ENCODE assay signal across 8 cellular contexts in the genomic region with DNA sequence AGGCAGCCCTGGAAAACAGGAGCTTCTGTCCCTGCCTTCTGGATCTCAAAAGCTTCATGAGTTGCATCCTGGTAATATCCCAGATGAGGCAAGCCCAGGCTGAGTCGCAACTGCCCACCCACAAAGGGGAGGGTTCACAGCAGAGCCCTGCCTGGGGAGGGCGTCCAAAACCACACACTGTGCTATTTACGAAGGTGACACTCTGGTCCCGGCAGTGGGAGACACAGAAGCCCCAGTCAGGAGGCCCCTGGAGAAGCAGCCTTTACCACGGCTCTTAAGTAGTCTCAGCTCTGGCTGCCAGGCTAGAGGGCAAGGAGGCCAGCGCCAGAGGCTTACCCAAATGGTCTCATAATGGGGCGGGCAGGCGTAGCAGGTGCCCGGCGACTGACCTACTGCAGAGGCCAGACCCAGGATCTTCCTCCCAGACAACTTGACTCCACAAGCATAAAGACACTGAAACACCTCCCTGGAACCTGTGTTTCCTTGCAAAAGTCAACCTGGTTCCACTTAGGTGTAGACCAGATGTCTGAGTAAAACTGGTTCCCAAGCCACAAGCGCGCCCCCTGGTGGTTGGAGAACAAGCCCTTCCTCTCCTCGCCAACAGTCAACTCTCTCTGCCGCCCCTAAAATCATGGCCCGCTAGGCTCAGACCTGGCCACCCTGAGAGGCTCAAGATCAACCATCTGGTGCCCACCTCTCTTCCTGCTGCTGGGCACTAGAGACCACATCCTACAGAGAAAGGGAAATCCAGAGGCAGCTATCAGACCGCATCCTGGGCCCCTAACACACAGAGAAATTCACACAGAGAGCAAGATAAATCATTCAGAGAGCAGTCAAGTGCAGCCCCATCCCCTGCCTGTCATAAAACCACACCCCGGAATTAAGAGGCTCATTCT. TPM values are rescaled to one million over a fixed set of nuclear protein-coding genes. Genes with fewer than 3 reads are reported as not detected.
A peak's percentile ranks its signal among the peaks of the same experiment; 100 is the strongest.
DNase-seq lines count a peak whose midpoint lies in the region; ATAC-seq and TF ChIP-seq lines count a peak whose summit lies in the region.

No MANE protein-coding gene starts in this region.

- peak; percentile 77 to 84 (median 84) for TF ChIP-seq CTCF in esophagus muscularis mucosa (IDR thresholded peaks at IDR 0.05)
- TF ChIP-seq CTCF in natural killer cell (IDR thresholded peaks at IDR 0.05), result peak; percentile 88

- H3K36me3 Mint-ChIP-seq in natural killer cell, result no peaks in the 10 kb centered on the region
- H3K36me3 Mint-ChIP-seq in stimulated activated naive B cell treated with anti-CD40 and anti-IgM and Interleukin-4, amounts not matched to agents 10 μg/mL and 1 μg/mL and 100 μg/mL, for 72 hours, result no peaks in the 10 kb centered on the region

- 70% methylated on average over 10 of the region's 17 CpGs for WGBS in esophagus muscularis mucosa

- H3K27me3 Mint-ChIP-seq in natural killer cell (ENCODE audit: low read depth in 2 of 2), result peaks cover 9 to 12% of the 10 kb centered on the region in 2 donors
- H3K27me3 Mint-ChIP-seq in stimulated activated naive B cell treated with anti-CD40 and anti-IgM and Interleukin-4, amounts not matched to agents 10 μg/mL and 1 μg/mL and 100 μg/mL, for 72 hours, result peaks cover 0 to 8% of the 10 kb centered on the region in 2 donors

- no peak for TF ChIP-seq POLR2A in esophagus muscularis mucosa (IDR thresholded peaks at IDR 0.05; ENCODE audit: low read depth)

- peak; percentile 44 for DNase-seq in COR-L47 (lab: John Stamatoyannopoulos, UW)
- peak; percentile 88 for DNase-seq in H7
- peak; percentile 80 for DNase-seq in NCI-H69 (lab: John Stamatoyannopoulos, UW)
- DNase-seq in activated T-cell treated with anti-CD3 and anti-CD28 coated beads for 1 hour (ENCODE audit: low read depth), result peak; percentile 98
- DNase-seq in esophagus muscularis mucosa (ENCODE audit: extremely low spot score), result peak; percentile 95
- DNase-seq in natural killer cell, result peak; percentile 79
- peak; percentile 42 for DNase-seq in stimulated activated naive B cell treated with anti-CD40 and anti-IgM and Interleukin-4, amounts not matched to agents 10 μg/mL and 1 μg/mL and 100 μg/mL, for 72 hours

- peaks cover 11% of the 10 kb centered on the region for H3K36me3 ChIP-seq in H7 (replicated peaks; ENCODE audit: control insufficient read depth, insufficient read depth, low read length)
- H3K36me3 ChIP-seq in esophagus muscularis mucosa, result peaks cover 0 to 11% (median 0%) of the 10 kb centered on the region in 4 donors

- no peaks in the 10 kb centered on the region for H3K9me3 ChIP-seq in esophagus muscularis mucosa

- no peak overlapping the region for H3K4me3 Mint-ChIP-seq in natural killer cell
- H3K4me3 Mint-ChIP-seq in stimulated activated naive B cell treated with anti-CD40 and anti-IgM and Interleukin-4, amounts not matched to agents 10 μg/mL and 1 μg/mL and 100 μg/mL, for 72 hours, result no peak overlapping the region

- H3K9me3 Mint-ChIP-seq in natural killer cell, result no peaks in the 10 kb centered on the region
- H3K9me3 Mint-ChIP-seq in stimulated activated naive B cell treated with anti-CD40 and anti-IgM and Interleukin-4, amounts not matched to agents 10 μg/mL and 1 μg/mL and 100 μg/mL, for 72 hours, result no peaks in the 10 kb centered on the region

- intact Hi-C loops in esophagus muscularis mucosa (cut with DNase I) (loop anchor here (2.0 to 5.0 kb wide), 5 partner anchors 93 to 611 kb away; no protein-coding TSS in a partner anchor), natural killer cell (cut with micrococcal nuclease) (loop anchor here (1.0 kb wide), 2 partner anchors 262 to 325 kb away; no protein-coding TSS in a partner anchor)

- ATAC-seq in natural killer cell (peak; percentile 49 to 62 (median 62)), HG03521 (IDR thresholded peaks at IDR 0.05; ENCODE audit: unreplicated experiment) (no peak)
- ATAC-seq in stimulated activated naive B cell treated with anti-CD40 and anti-IgM and Interleukin-4, amounts not matched to agents 10 μg/mL and 1 μg/mL and 100 μg/mL, for 72 hours (replicated peaks), result peak; percentile 65

- no peak overlapping the region for H3K27ac Mint-ChIP-seq in natural killer cell
- H3K27ac Mint-ChIP-seq in stimulated activated naive B cell treated with anti-CD40 and anti-IgM and Interleukin-4, amounts not matched to agents 10 μg/mL and 1 μg/mL and 100 μg/mL, for 72 hours, result no peak overlapping the region

- H3K4me3 ChIP-seq in H7 (ENCODE audit: insufficient read depth, low read depth, low read length) (peak overlapping the region; percentile 10; the same call in 1 of the 2 replicates), esophagus muscularis mucosa (no peak overlapping the region)

- H3K27ac ChIP-seq in esophagus muscularis mucosa (replicated peaks in 1 of 4), result no peak overlapping the region

- H3K4me1 Mint-ChIP-seq in natural killer cell, result peaks cover 6% of the 10 kb centered on the region in 2 donors
- peaks cover 5 to 13% of the 10 kb centered on the region in 2 donors for H3K4me1 Mint-ChIP-seq in stimulated activated naive B cell treated with anti-CD40 and anti-IgM and Interleukin-4, amounts not matched to agents 10 μg/mL and 1 μg/mL and 100 μg/mL, for 72 hours

- peaks cover 0 to 52% (median 12%) of the 10 kb centered on the region in 4 donors for H3K4me1 ChIP-seq in esophagus muscularis mucosa

- no peaks in the 10 kb centered on the region; the same call in 1 of the 2 replicates for H3K27me3 ChIP-seq in H7 (ENCODE audit: control insufficient read depth, insufficient read depth, low read length)
- H3K27me3 ChIP-seq in esophagus muscularis mucosa, result no peaks in the 10 kb centered on the region

- no peak for TF ChIP-seq EP300 in esophagus muscularis mucosa (IDR thresholded peaks at IDR 0.05)

RNA-seq across cellular contexts. Expression of a gene that starts 5.2 kb away (rescaled TPM):
- total RNA-seq in H7 (2014; rRNA removed; shearing (Covaris generic)), result 34.8 and 36.1 TPM in 2 replicates
- total RNA-seq in esophagus muscularis mucosa (10 to 100 TPM; 17.2 to 63.4 (median 49.3) TPM), natural killer cell (1 to 10 TPM; 1.3 to 4.1 (median 1.7) TPM)

Comparison
In these comparisons a context has a peak if more than half of its experiments do, and no peak if none do; other contexts are left out.
1. DNase-seq: peak in every context shown above with its lines; median percentile 98 in activated T-cell treated with anti-CD3 and anti-CD28 coated beads for 1 hour; 95 in esophagus muscularis mucosa; 88 in H7; 80 in NCI-H69; 79 in natural killer cell; 44 in COR-L47; 42 in stimulated activated naive B cell treated with anti-CD40 and anti-IgM and Interleukin-4, amounts not matched to agents 10 μg/mL and 1 μg/mL and 100 μg/mL, for 72 hours.